In the genomic region with DNA sequence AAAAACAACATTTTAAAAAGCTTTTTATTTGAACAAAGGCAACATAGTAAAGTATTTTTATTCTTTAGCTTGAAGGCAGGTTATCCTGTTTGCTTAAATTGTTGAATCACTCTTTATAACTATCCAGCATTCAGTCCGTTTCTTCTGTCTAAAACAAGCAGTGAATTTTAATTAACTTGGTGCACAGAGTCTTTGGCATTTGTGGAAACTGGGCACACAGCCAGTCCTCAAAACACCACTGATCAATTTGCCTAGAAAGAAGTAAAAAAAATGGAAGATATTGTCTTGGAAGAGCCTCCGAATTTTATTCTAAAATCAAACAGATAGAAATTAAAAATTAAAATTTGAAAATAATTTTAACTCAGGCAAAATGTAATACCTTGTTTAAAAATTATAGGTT, we compare ENCODE assay signal across 23 cellular contexts.
"Had no signal": no experiment of that assay in that cellular context is flagged by ENCODE, and none has a peak within 500 bp of the region (broad histone marks: within the 10 kb centered on the region; RNA-seq: fewer than 3 reads in every experiment).

No MANE protein-coding gene starts in this region.

- H3K4me1 ChIP-seq: breast epithelium, heart right ventricle, suprapubic skin had no signal

- H3K36me3 ChIP-seq: breast epithelium, heart right ventricle, neutrophil, suprapubic skin, WERI-Rb-1 had no signal

- H3K27ac Mint-ChIP-seq: activated CD4-positive, alpha-beta memory T cell treated with anti-CD3 and anti-CD28 coated beads for 36 hours; activated CD4-positive, alpha-beta T cell treated with anti-CD3 and anti-CD28 coated beads for 36 hours; activated naive CD4-positive, alpha-beta T cell treated with anti-CD3 and anti-CD28 coated beads, Interleukin-2, amount 50 U/mL, for 72 hours; activated T-cell treated with anti-CD3 and anti-CD28 coated beads, Interleukin-2, amount 50 U/mL, for 24 hours; dendritic cell treated with granulocyte-macrophage colony-stimulating factor and Interleukin-4, amounts not matched to agents 40 ng/mL and 50 ng/mL, for 4 days; effector memory CD8-positive, alpha-beta T cell; naive thymus-derived CD8-positive, alpha-beta T cell; T-helper 1 cell treated with Interleukin-12 subunit alpha and Interleukin-12 subunit beta and Interleukin-4 antibody, amounts not matched to agents 30 μg/mL and 1 μg/mL, for 36 hours had no signal

- H3K4me3 Mint-ChIP-seq: activated CD4-positive, alpha-beta memory T cell treated with anti-CD3 and anti-CD28 coated beads for 36 hours; activated CD4-positive, alpha-beta T cell treated with anti-CD3 and anti-CD28 coated beads for 36 hours; activated T-cell treated with anti-CD3 and anti-CD28 coated beads, Interleukin-2, amount 50 U/mL, for 24 hours; dendritic cell treated with granulocyte-macrophage colony-stimulating factor and Interleukin-4, amounts not matched to agents 40 ng/mL and 50 ng/mL, for 4 days; effector memory CD8-positive, alpha-beta T cell; naive thymus-derived CD8-positive, alpha-beta T cell; T-helper 1 cell treated with Interleukin-12 subunit alpha and Interleukin-12 subunit beta and Interleukin-4 antibody, amounts not matched to agents 30 μg/mL and 1 μg/mL, for 36 hours had no signal

- H3K9me3 ChIP-seq: breast epithelium, neutrophil, suprapubic skin had no signal

- H3K27me3 ChIP-seq: breast epithelium, heart right ventricle, neutrophil, suprapubic skin had no signal

- H3K4me1 Mint-ChIP-seq: activated CD4-positive, alpha-beta T cell treated with anti-CD3 and anti-CD28 coated beads for 36 hours; naive thymus-derived CD8-positive, alpha-beta T cell had no signal

- H3K27me3 Mint-ChIP-seq: activated CD4-positive, alpha-beta memory T cell treated with anti-CD3 and anti-CD28 coated beads for 36 hours; activated CD4-positive, alpha-beta T cell treated with anti-CD3 and anti-CD28 coated beads for 36 hours; activated T-cell treated with anti-CD3 and anti-CD28 coated beads, Interleukin-2, amount 50 U/mL, for 24 hours; dendritic cell treated with granulocyte-macrophage colony-stimulating factor and Interleukin-4, amounts not matched to agents 40 ng/mL and 50 ng/mL, for 4 days; effector memory CD8-positive, alpha-beta T cell; naive thymus-derived CD8-positive, alpha-beta T cell had no signal

- H3K4me3 ChIP-seq: breast epithelium, heart right ventricle, mucosa of descending colon, skin epidermis, suprapubic skin had no signal

- H3K9me3 Mint-ChIP-seq: T-helper 1 cell treated with Interleukin-12 subunit alpha and Interleukin-12 subunit beta and Interleukin-4 antibody, amounts not matched to agents 30 μg/mL and 1 μg/mL, for 36 hours had no signal

- ATAC-seq: activated CD4-positive, alpha-beta T cell treated with anti-CD3 and anti-CD28 coated beads for 36 hours; activated naive CD4-positive, alpha-beta T cell treated with anti-CD3 and anti-CD28 coated beads, Interleukin-2, amount 50 U/mL, for 72 hours; effector memory CD8-positive, alpha-beta T cell; heart right ventricle; mucosa of descending colon; naive thymus-derived CD8-positive, alpha-beta T cell; right cardiac atrium had no signal

- H3K36me3 Mint-ChIP-seq: activated CD4-positive, alpha-beta memory T cell treated with anti-CD3 and anti-CD28 coated beads for 36 hours; activated naive CD4-positive, alpha-beta T cell treated with anti-CD3 and anti-CD28 coated beads, Interleukin-2, amount 50 U/mL, for 72 hours; naive thymus-derived CD8-positive, alpha-beta T cell had no signal

- H3K27ac ChIP-seq: breast epithelium, heart right ventricle, neutrophil, skin epidermis, suprapubic skin, WERI-Rb-1 had no signal

- DNase-seq: activated CD4-positive, alpha-beta memory T cell treated with anti-CD3 and anti-CD28 coated beads for 36 hours; activated CD4-positive, alpha-beta T cell treated with anti-CD3 and anti-CD28 coated beads for 36 hours; activated effector memory CD4-positive, alpha-beta T cell treated with Interleukin-2 at 50 U/mL for 16 hours; activated T-cell treated with anti-CD3 and anti-CD28 coated beads, Interleukin-2, amount 50 U/mL, for 24 hours; amniotic stem cell; effector memory CD8-positive, alpha-beta T cell; foreskin melanocyte; heart right ventricle; islet precursor cell; mucosa of descending colon; naive thymus-derived CD8-positive, alpha-beta T cell; right cardiac atrium; stimulated activated CD4-positive, alpha-beta T cell treated with anti-CD3 and anti-CD28 coated beads, Interleukin-4, amount 100 ng/mL, for 24 hours; stimulated activated naive CD4-positive, alpha-beta T cell treated with Interleukin-2 at 50 U/mL for 16 hours; trophoblast cell; WERI-Rb-1 had no signal
